15 cellular contexts compared by ENCODE assay signal in genomic region chr9:96100385-96100978, GRCh38.
A peak's percentile ranks its signal among the peaks of the same experiment; 100 is the strongest.
DNase-seq lines count a peak whose midpoint lies in the region; TF ChIP-seq lines count a peak whose summit lies in the region.
"Had no signal": no experiment of that assay in that cellular context is flagged by ENCODE, and none has a peak within 500 bp of the region (broad histone marks: within the 10 kb centered on the region; RNA-seq: fewer than 3 reads in every experiment).

No MANE protein-coding gene starts in this region.

- H2BK12ac ChIP-seq in mesenchymal stem cell (ENCODE audit: low read length in 2 of 2) = no peak overlapping the region

- H3K79me1 ChIP-seq in mesenchymal stem cell (replicated peaks; ENCODE audit: low read length, poor library complexity, severe bottlenecking) = no peaks in the 10 kb centered on the region

- peaks cover 11% of the 10 kb centered on the region for H3K4me1 Mint-ChIP-seq in CD14-positive monocyte

- H4K8ac ChIP-seq in mesenchymal stem cell (ENCODE audit: low read length) = peak overlapping the region; percentile 22

- TF ChIP-seq CTCF in sigmoid colon (IDR thresholded peaks at IDR 0.05) = no peak
- no peak for TF ChIP-seq CTCF in SK-N-SH (IDR thresholded peaks at IDR 0.05)
- TF ChIP-seq CTCF in CD14-positive monocyte (IDR thresholded peaks at IDR 0.05) = no peak

- H3K9ac ChIP-seq in mesenchymal stem cell (ENCODE audit: low read length) (no peak overlapping the region), SK-N-SH (no peak overlapping the region)

- H2AK5ac ChIP-seq in mesenchymal stem cell (ENCODE audit: low read length, severe bottlenecking) = no peak overlapping the region

- DNase-seq in NCI-H748 (lab: John Stamatoyannopoulos, UW; ENCODE audit: unreplicated experiment) (peak; percentile 13), NCI-H748 treated with DMSO at 0.1 percent for 48 hours (lab: John Stamatoyannopoulos, UW) (no peak), Kasumi-1 (lab: John Stamatoyannopoulos, UW) (peak; percentile 53 to 59), RPMI8226 (peak; percentile 7), mesenchymal stem cell (no peak), sigmoid colon (no peak), SK-N-SH (no peak), CD14-positive monocyte (ENCODE audit: low spot score) (no peak)
- DNase-seq: activated CD4-positive, alpha-beta memory T cell treated with anti-CD3 and anti-CD28 coated beads for 36 hours; activated effector memory CD4-positive, alpha-beta T cell treated with Interleukin-2 at 50 U/mL for 16 hours; Karpas-422; lower lobe of right lung; Peyer's patch had no signal

- no peak overlapping the region for H3K14ac ChIP-seq in mesenchymal stem cell (ENCODE audit: low read length in 2 of 2)

- H2BK5ac ChIP-seq in mesenchymal stem cell (ENCODE audit: low read depth, low read length, poor library complexity, severe bottlenecking) = no peak overlapping the region

- H4K20me1 ChIP-seq in SK-N-SH (ENCODE audit: insufficient read depth) = no peaks in the 10 kb centered on the region

- CTCF ChIA-PET in SK-N-SH (lab: Yijun Ruan, JAX) = no interaction called here

- no peak overlapping the region for H3K4ac ChIP-seq in mesenchymal stem cell (ENCODE audit: low read depth in 1 of 2, low read length in 2 of 2)

- intact Hi-C loops in sigmoid colon (cut with DNase I) = no loop called here
- intact Hi-C loops in CD14-positive monocyte (cut with micrococcal nuclease) = no loop called here

- H3K4me2 ChIP-seq in mesenchymal stem cell (ENCODE audit: low read length, poor library complexity, severe bottlenecking) (no peak overlapping the region), SK-N-SH (no peak overlapping the region)

- peaks cover 0 to 1% of the 10 kb centered on the region in 2 donors for H3K36me3 Mint-ChIP-seq in CD14-positive monocyte

- TF ChIP-seq POLR2A in sigmoid colon (IDR thresholded peaks at IDR 0.05) = no peak

- TF ChIP-seq EP300 in sigmoid colon (IDR thresholded peaks at IDR 0.05) = no peak
- no peak for TF ChIP-seq EP300 in SK-N-SH (IDR thresholded peaks at IDR 0.05; ENCODE audit: borderline replicate concordance in 1 of 2, low read depth in 1 of 2, low read length in 1 of 2)

- no peaks in the 10 kb centered on the region for H3K9me2 ChIP-seq in SK-N-SH

- peaks cover 0 to 2% (median 2%) of the 10 kb centered on the region in 3 donors for H3K27me3 Mint-ChIP-seq in CD14-positive monocyte (ENCODE audit: low read depth in 3 of 3)

- H3K9me3 ChIP-seq in mesenchymal stem cell (ENCODE audit: control insufficient read depth, low read length) = peaks cover 26% of the 10 kb centered on the region
- peaks cover 0 to 1% (median 0%) of the 10 kb centered on the region in 4 donors for H3K9me3 ChIP-seq in sigmoid colon
- H3K9me3 ChIP-seq in SK-N-SH = no peaks in the 10 kb centered on the region
- H3K9me3 ChIP-seq: Peyer's patch had no signal

- no peaks in the 10 kb centered on the region for H3K36me3 ChIP-seq in mesenchymal stem cell (ENCODE audit: control insufficient read depth in 1 of 2, insufficient read depth in 2 of 2, low read depth in 1 of 2, low read length in 2 of 2)
- H3K36me3 ChIP-seq in sigmoid colon = no peaks in the 10 kb centered on the region
- no peaks in the 10 kb centered on the region for H3K36me3 ChIP-seq in SK-N-SH (replicated peaks in 1 of 2; ENCODE audit: control insufficient read depth in 1 of 2, insufficient read depth in 2 of 2, low read length in 1 of 2)
- H3K36me3 ChIP-seq: lower lobe of right lung, Peyer's patch had no signal

- H3K27me3 ChIP-seq in mesenchymal stem cell (ENCODE audit: control insufficient read depth in 1 of 2, insufficient read depth in 1 of 2, low read length in 2 of 2) (peaks cover 0 to 7% of the 10 kb centered on the region in 2 experiments), sigmoid colon (no peaks in the 10 kb centered on the region), SK-N-SH (ENCODE audit: insufficient read depth) (no peaks in the 10 kb centered on the region)
- H3K27me3 ChIP-seq: Peyer's patch had no signal

- H3K27ac ChIP-seq in mesenchymal stem cell (ENCODE audit: low read length, poor library complexity, severe bottlenecking) (no peak overlapping the region), sigmoid colon (no peak overlapping the region), SK-N-SH (ENCODE audit: low read depth in 2 of 2, low read length in 1 of 2) (no peak overlapping the region)
- H3K27ac ChIP-seq: lower lobe of right lung, Peyer's patch had no signal

- TF ChIP-seq RAD21 in SK-N-SH (IDR thresholded peaks at IDR 0.05; ENCODE audit: low read length) = no peak

- H3F3A ChIP-seq in SK-N-SH (replicated peaks; ENCODE audit: insufficient read depth) = no peaks in the 10 kb centered on the region

- peaks cover 16 to 33% (median 20%) of the 10 kb centered on the region in 7 donors for H3K9me3 Mint-ChIP-seq in CD14-positive monocyte

- H2BK15ac ChIP-seq in mesenchymal stem cell (ENCODE audit: low read depth, poor library complexity, severe bottlenecking) = no peak overlapping the region

- no peak overlapping the region for H4K91ac ChIP-seq in mesenchymal stem cell (ENCODE audit: low read length)

- no peak overlapping the region for H2BK120ac ChIP-seq in mesenchymal stem cell (ENCODE audit: low read depth, low read length)

- POLR2A ChIA-PET in SK-N-SH (lab: Yijun Ruan, JAX) = no interaction called here

- H3K4me3 ChIP-seq in mesenchymal stem cell (ENCODE audit: insufficient read depth in 1 of 2, low read depth in 1 of 2, low read length in 2 of 2) = no peak overlapping the region
- H3K4me3 ChIP-seq in sigmoid colon = no peak overlapping the region
- no peak overlapping the region for H3K4me3 ChIP-seq in SK-N-SH (ENCODE audit: low read depth in 2 of 2, low read length in 1 of 2)
- H3K4me3 ChIP-seq: lower lobe of right lung, Peyer's patch had no signal

- no peaks in the 10 kb centered on the region for H3K79me2 ChIP-seq in SK-N-SH (ENCODE audit: insufficient read depth)

- peak overlapping the region in 1 of 2 donors; percentile 65 for H3K4me3 Mint-ChIP-seq in CD14-positive monocyte
- H3K4me3 Mint-ChIP-seq: activated CD4-positive, alpha-beta memory T cell treated with anti-CD3 and anti-CD28 coated beads for 36 hours; natural killer cell treated with Interleukin-12 subunit alpha and Interleukin-12 subunit beta and Interleukin-15 and Interleukin-18, amount 100 ng/mL, for 72 hours; T-helper 2 cell treated with Interferon-gamma antibody and Interleukin-4, amounts not matched to agents 5 μg/mL and 100 μg/mL, for 36 hours had no signal

- no peak overlapping the region for H3K23ac ChIP-seq in mesenchymal stem cell (ENCODE audit: low read length in 2 of 2)

- no peaks in the 10 kb centered on the region for H3K4me1 ChIP-seq in mesenchymal stem cell (ENCODE audit: control insufficient read depth, insufficient read depth, low read depth, low read length)
- no peaks in the 10 kb centered on the region for H3K4me1 ChIP-seq in sigmoid colon
- H3K4me1 ChIP-seq in SK-N-SH (ENCODE audit: control insufficient read depth in 1 of 2, insufficient read depth in 2 of 2, low read depth in 1 of 2, low read length in 1 of 2) = no peaks in the 10 kb centered on the region; a peak in 1 of 4 replicates
- H3K4me1 ChIP-seq: lower lobe of right lung, Peyer's patch had no signal

- H3K18ac ChIP-seq in mesenchymal stem cell (ENCODE audit: low read depth in 1 of 2, low read length in 2 of 2) = peak overlapping the region in 1 of 2 experiments; percentile 10

- peak overlapping the region in 1 of 7 donors; percentile 13 for H3K27ac Mint-ChIP-seq in CD14-positive monocyte
- H3K27ac Mint-ChIP-seq: activated CD4-positive, alpha-beta memory T cell treated with anti-CD3 and anti-CD28 coated beads for 36 hours; T-helper 2 cell treated with Interferon-gamma antibody and Interleukin-4, amounts not matched to agents 5 μg/mL and 100 μg/mL, for 36 hours had no signal

- no peak overlapping the region for H2AFZ ChIP-seq in mesenchymal stem cell (ENCODE audit: low read depth, low read length)
- no peak overlapping the region for H2AFZ ChIP-seq in SK-N-SH (ENCODE audit: low read depth)

- WGBS in mesenchymal stem cell = 75% methylated on average over 7 of the region's 9 CpGs
- WGBS in sigmoid colon, 2 donors = 53 to 79% methylated on average over 9 of the region's 9 CpGs
- 59% methylated on average over 9 of the region's 9 CpGs for WGBS in SK-N-SH (ENCODE audit: low lambda C conversion rate)

TF ChIP-seq in SK-N-SH, 30 proteins besides CTCF, POLR2A, EP300 and RAD21 (continues in another document):
- TF ChIP-seq TEAD4 (IDR thresholded peaks at IDR 0.05; ENCODE audit: borderline replicate concordance, insufficient read depth) = no peak
- no peak for TF ChIP-seq EZH2phosphoT487 (IDR thresholded peaks at IDR 0.05; ENCODE audit: borderline replicate concordance, low read depth)
- TF ChIP-seq REST (IDR thresholded peaks at IDR 0.05; ENCODE audit: low read depth, low read length) = no peak
- TF ChIP-seq, protein P1, sequence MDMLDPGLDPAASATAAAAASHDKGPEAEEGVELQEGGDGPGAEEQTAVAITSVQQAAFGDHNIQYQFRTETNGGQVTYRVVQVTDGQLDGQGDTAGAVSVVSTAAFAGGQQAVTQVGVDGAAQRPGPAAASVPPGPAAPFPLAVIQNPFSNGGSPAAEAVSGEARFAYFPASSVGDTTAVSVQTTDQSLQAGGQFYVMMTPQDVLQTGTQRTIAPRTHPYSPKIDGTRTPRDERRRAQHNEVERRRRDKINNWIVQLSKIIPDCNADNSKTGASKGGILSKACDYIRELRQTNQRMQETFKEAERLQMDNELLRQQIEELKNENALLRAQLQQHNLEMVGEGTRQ (IDR thresholded peaks at IDR 0.05; ENCODE audit: borderline replicate concordance, low read depth, low read length) = no peak

Comparison
In these comparisons a context has a peak if more than half of its experiments do, and no peak if none do; other contexts are left out.
1. DNase-seq: peak in NCI-H748 (single experiment), Kasumi-1 (2 of 2) and RPMI8226 (single experiment); none in NCI-H748 treated with DMSO at 0.1 percent for 48 hours (single experiment), mesenchymal stem cell (single experiment), sigmoid colon (single experiment), SK-N-SH (single experiment) and CD14-positive monocyte (single experiment).